Comparison of ENCODE assay signal across 19 cellular contexts in the genomic region with DNA sequence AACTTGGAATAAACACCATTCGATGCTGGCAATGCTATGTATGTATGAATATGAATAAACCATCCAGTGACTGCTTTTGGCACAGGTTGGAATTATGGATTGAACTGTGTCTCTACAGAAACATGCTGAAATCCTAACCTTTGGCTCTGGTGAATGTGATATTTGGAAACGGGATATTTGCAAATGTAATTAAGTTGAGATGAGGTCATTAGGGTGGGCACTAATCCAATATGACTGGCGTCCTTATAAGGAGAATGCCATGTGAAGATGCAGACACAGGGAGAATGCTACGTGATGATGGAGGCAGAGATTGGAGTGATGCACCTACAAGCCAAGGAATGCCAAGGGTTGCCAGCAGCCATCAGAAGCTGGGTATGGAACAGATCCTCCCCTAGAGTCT.
"Had no signal": no experiment of that assay in that cellular context is flagged by ENCODE, and none has a peak within 500 bp of the region (broad histone marks: within the 10 kb centered on the region; RNA-seq: fewer than 3 reads in every experiment).

No MANE protein-coding gene starts in this region.

- ATAC-seq: activated T-helper 17 cell treated with anti-CD3 and anti-CD28 coated beads, Interleukin-2, amount 50 U/mL, for 72 hours; heart left ventricle; natural killer cell treated with Interleukin-12 subunit alpha and Interleukin-12 subunit beta and Interleukin-15 and Interleukin-18, amount 100 ng/mL, for 72 hours; stimulated activated naive CD8-positive, alpha-beta T cell treated with anti-CD3 and anti-CD28 coated beads, Interleukin-15, Interleukin-2, amounts not matched to agents 100 U/mL and 50 U/mL, for 24 hours; upper lobe of right lung; WTC11 had no signal

- DNase-seq: activated CD8-positive, alpha-beta memory T cell treated with anti-CD3 and anti-CD28 coated beads for 24 hours; activated CD8-positive, alpha-beta memory T cell treated with anti-CD3 and anti-CD28 coated beads, Interleukin-2, amount 50 U/mL, for 4 hours; activated T-cell treated with anti-CD3 and anti-CD28 coated beads, Interleukin-2, amount 50 U/mL, for 24 hours; adrenal gland; brain microvascular endothelial cell; caudate nucleus; effector CD8-positive, alpha-beta T cell; erythroblast; heart left ventricle; ovary; stimulated activated CD4-positive, alpha-beta T cell treated with anti-CD3 and anti-CD28 coated beads, Interleukin-12 subunit alpha, Interleukin-12 subunit beta, amount 100 ng/mL, for 4 hours; stimulated activated CD4-positive, alpha-beta T cell treated with anti-CD3 and anti-CD28 coated beads, Interleukin-4, amount 100 ng/mL, for 4 hours; stimulated activated naive CD8-positive, alpha-beta T cell treated with anti-CD3 and anti-CD28 coated beads, Interleukin-15, Interleukin-2, amounts not matched to agents 100 U/mL and 50 U/mL, for 24 hours; T1000; thyroid gland; upper lobe of right lung had no signal
